In the genomic region with DNA sequence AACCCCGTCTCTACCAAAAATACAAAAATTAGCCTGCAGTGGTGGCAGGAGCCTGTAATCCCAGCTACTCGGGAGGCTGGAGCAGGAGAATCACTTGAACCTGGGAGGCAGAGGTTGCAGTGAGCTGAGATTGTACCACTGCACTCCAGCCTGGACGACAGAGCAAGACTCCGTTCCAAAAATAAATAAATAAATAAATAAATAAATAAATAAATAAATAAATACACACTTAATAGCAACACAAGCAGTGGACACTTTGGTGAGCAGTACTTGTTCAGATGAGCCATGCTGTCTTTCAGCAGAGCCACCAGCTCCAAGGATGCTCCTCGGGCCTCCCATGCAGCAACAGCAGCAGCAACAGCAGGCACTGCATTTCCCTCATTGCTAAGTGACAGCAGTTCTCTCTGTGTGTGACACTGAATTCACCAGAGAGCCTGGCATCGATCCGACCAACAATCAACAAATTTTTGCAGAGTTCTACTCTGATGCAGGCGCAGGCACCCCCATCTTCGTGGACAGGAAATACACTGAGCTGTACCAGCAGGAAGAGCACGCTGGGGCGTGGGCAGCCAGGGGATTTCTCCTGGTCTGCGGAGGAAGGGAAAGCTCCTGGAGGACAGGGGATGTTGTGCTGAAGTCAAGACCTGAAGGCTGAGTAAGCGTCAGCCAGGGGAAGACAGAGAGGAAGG, we compare ENCODE assay signal across 14 cellular contexts. TPM values are rescaled to one million over a fixed set of nuclear protein-coding genes. Genes with fewer than 3 reads are reported as not detected.
DNase-seq lines count a peak whose midpoint lies in the region; ATAC-seq, FAIRE-seq and TF ChIP-seq lines count a peak whose summit lies in the region.
"Had no signal": no experiment of that assay in that cellular context is flagged by ENCODE, and none has a peak within 500 bp of the region (broad histone marks: within the 10 kb centered on the region; RNA-seq: fewer than 3 reads in every experiment).

No MANE protein-coding gene starts in this region.

- DNase-seq in activated CD4-positive, alpha-beta T cell treated with anti-CD3 and anti-CD28 coated beads, Interleukin-2, amount 10 ng/mL, durations not matched to agents 24 days and 14 days = peak; percentile 65
- no peak for DNase-seq in activated CD4-positive, alpha-beta T cell treated with anti-CD3 and anti-CD28 coated beads, Interleukin-2, amount 50 U/mL, for 1 hour
- no peak for DNase-seq in activated T-helper 2 cell treated with anti-CD3 and anti-CD28 coated beads, Interferon-gamma antibody, Interleukin-2, Interleukin-4, amounts not matched to agents 10 μg/mL and 5 μg/mL and 100 μg/mL, durations not matched to agents 14 hours and 24 hours and 36 hours (ENCODE audit: low spot score)
- no peak for DNase-seq in GM19239 (ENCODE audit: insufficient read length, low spot score)
- DNase-seq in H7 = no peak
- DNase-seq in Right ventricle myocardium superior = no peak
- DNase-seq: effector CD8-positive, alpha-beta T cell; left ventricle myocardium superior; NCI-H187; nephron progenitor cell; stimulated activated CD8-positive, alpha-beta memory T cell treated with anti-CD3 and anti-CD28 coated beads, Interleukin-4, amount 100 ng/mL, for 48 hours had no signal

- intact Hi-C loops in activated CD4-positive, alpha-beta T cell treated with anti-CD3 and anti-CD28 coated beads, Interleukin-2, amount 10 ng/mL, durations not matched to agents 24 days and 14 days (cut with micrococcal nuclease) = no loop called here
- intact Hi-C loops in activated T-helper 2 cell treated with anti-CD3 and anti-CD28 coated beads, Interferon-gamma antibody, Interleukin-2, Interleukin-4, amounts not matched to agents 10 μg/mL and 5 μg/mL and 100 μg/mL, durations not matched to agents 14 hours and 24 hours and 36 hours (cut with micrococcal nuclease) = no loop called here
- intact Hi-C loops in Right ventricle myocardium superior (cut with DNase I) = no loop called here

- H3K36me3 Mint-ChIP-seq in activated CD4-positive, alpha-beta T cell treated with anti-CD3 and anti-CD28 coated beads, Interleukin-2, amount 10 ng/mL, durations not matched to agents 24 days and 14 days (ENCODE audit: low read depth) = peaks cover 9% of the 10 kb centered on the region
- peaks cover 2% of the 10 kb centered on the region for H3K36me3 Mint-ChIP-seq in IgD-negative memory B cell
- H3K36me3 Mint-ChIP-seq in activated T-helper 2 cell treated with anti-CD3 and anti-CD28 coated beads, Interferon-gamma antibody, Interleukin-2, Interleukin-4, amounts not matched to agents 10 μg/mL and 5 μg/mL and 100 μg/mL, durations not matched to agents 14 hours and 24 hours and 36 hours (ENCODE audit: low read depth) = peaks cover 8% of the 10 kb centered on the region
- peaks cover 6% of the 10 kb centered on the region for H3K36me3 Mint-ChIP-seq in nephron (ENCODE audit: low read depth)
- H3K36me3 Mint-ChIP-seq: brain had no signal

- no peak overlapping the region for H3K4me3 ChIP-seq in H7 (ENCODE audit: insufficient read depth, low read depth, low read length)

- no peak for ATAC-seq in Right ventricle myocardium superior (ENCODE audit: poor library complexity)
- ATAC-seq: left ventricle myocardium superior had no signal

- H3K27ac Mint-ChIP-seq in activated CD4-positive, alpha-beta T cell treated with anti-CD3 and anti-CD28 coated beads, Interleukin-2, amount 10 ng/mL, durations not matched to agents 24 days and 14 days = peak overlapping the region; percentile 56
- H3K27ac Mint-ChIP-seq in IgD-negative memory B cell (peak overlapping the region; percentile 86 to 95 (median 91)), nephron (peak overlapping the region in 2 of 3 experiments; percentile 83 to 90)
- peak overlapping the region; percentile 11 for H3K27ac Mint-ChIP-seq in activated T-helper 2 cell treated with anti-CD3 and anti-CD28 coated beads, Interferon-gamma antibody, Interleukin-2, Interleukin-4, amounts not matched to agents 10 μg/mL and 5 μg/mL and 100 μg/mL, durations not matched to agents 14 hours and 24 hours and 36 hours

- H3K27me3 ChIP-seq in H7 (ENCODE audit: control insufficient read depth, insufficient read depth, low read length) = no peaks in the 10 kb centered on the region

- H3K27me3 Mint-ChIP-seq in activated CD4-positive, alpha-beta T cell treated with anti-CD3 and anti-CD28 coated beads, Interleukin-2, amount 10 ng/mL, durations not matched to agents 24 days and 14 days = peaks cover 20% of the 10 kb centered on the region
- H3K27me3 Mint-ChIP-seq in IgD-negative memory B cell = peaks cover 2% of the 10 kb centered on the region
- peaks cover 38% of the 10 kb centered on the region for H3K27me3 Mint-ChIP-seq in activated T-helper 2 cell treated with anti-CD3 and anti-CD28 coated beads, Interferon-gamma antibody, Interleukin-2, Interleukin-4, amounts not matched to agents 10 μg/mL and 5 μg/mL and 100 μg/mL, durations not matched to agents 14 hours and 24 hours and 36 hours (ENCODE audit: low read depth)
- peaks cover 7% of the 10 kb centered on the region for H3K27me3 Mint-ChIP-seq in nephron (ENCODE audit: low read depth)

- no peak for FAIRE-seq in GM19239 (lab: Jason Lieb, UNC)

- no peak for TF ChIP-seq CTCF in nephron (IDR thresholded peaks at IDR 0.05; ENCODE audit: unreplicated experiment in 3 of 3)

- H3K36me3 ChIP-seq in H7 (replicated peaks; ENCODE audit: control insufficient read depth, insufficient read depth, low read length) = no peaks in the 10 kb centered on the region

- peaks cover 8% of the 10 kb centered on the region for H3K9me3 Mint-ChIP-seq in activated CD4-positive, alpha-beta T cell treated with anti-CD3 and anti-CD28 coated beads, Interleukin-2, amount 10 ng/mL, durations not matched to agents 24 days and 14 days
- H3K9me3 Mint-ChIP-seq in IgD-negative memory B cell = no peaks in the 10 kb centered on the region
- peaks cover 9% of the 10 kb centered on the region for H3K9me3 Mint-ChIP-seq in activated T-helper 2 cell treated with anti-CD3 and anti-CD28 coated beads, Interferon-gamma antibody, Interleukin-2, Interleukin-4, amounts not matched to agents 10 μg/mL and 5 μg/mL and 100 μg/mL, durations not matched to agents 14 hours and 24 hours and 36 hours
- H3K9me3 Mint-ChIP-seq in nephron = peaks cover 8% of the 10 kb centered on the region

- H3K4me1 Mint-ChIP-seq in activated CD4-positive, alpha-beta T cell treated with anti-CD3 and anti-CD28 coated beads, Interleukin-2, amount 10 ng/mL, durations not matched to agents 24 days and 14 days = peaks cover 46% of the 10 kb centered on the region
- H3K4me1 Mint-ChIP-seq in IgD-negative memory B cell = peaks cover 38 to 57% (median 45%) of the 10 kb centered on the region in 3 donors
- peaks cover 38% of the 10 kb centered on the region for H3K4me1 Mint-ChIP-seq in activated T-helper 2 cell treated with anti-CD3 and anti-CD28 coated beads, Interferon-gamma antibody, Interleukin-2, Interleukin-4, amounts not matched to agents 10 μg/mL and 5 μg/mL and 100 μg/mL, durations not matched to agents 14 hours and 24 hours and 36 hours (ENCODE audit: low read depth)
- peaks cover 16% of the 10 kb centered on the region for H3K4me1 Mint-ChIP-seq in nephron

- H3K4me3 Mint-ChIP-seq in activated CD4-positive, alpha-beta T cell treated with anti-CD3 and anti-CD28 coated beads, Interleukin-2, amount 10 ng/mL, durations not matched to agents 24 days and 14 days = peak overlapping the region; percentile 34
- H3K4me3 Mint-ChIP-seq in IgD-negative memory B cell = peak overlapping the region; percentile 67 to 87 (median 77)
- H3K4me3 Mint-ChIP-seq in activated T-helper 2 cell treated with anti-CD3 and anti-CD28 coated beads, Interferon-gamma antibody, Interleukin-2, Interleukin-4, amounts not matched to agents 10 μg/mL and 5 μg/mL and 100 μg/mL, durations not matched to agents 14 hours and 24 hours and 36 hours (ENCODE audit: low read depth) = no peak overlapping the region
- H3K4me3 Mint-ChIP-seq in nephron = no peak overlapping the region
- H3K4me3 Mint-ChIP-seq: brain, nephron progenitor cell had no signal

RNA-seq across cellular contexts. Expression of a gene that starts 54.0 kb away (rescaled TPM):
- 33.7 and 34.0 TPM in 2 replicates for total RNA-seq in activated CD4-positive, alpha-beta T cell treated with anti-CD3 and anti-CD28 coated beads, Interleukin-2, amount 10 ng/mL, durations not matched to agents 24 days and 14 days
- 21.0 TPM for polyA plus RNA-seq in IgD-negative memory B cell
- 55.3 and 55.6 TPM in 2 replicates for total RNA-seq in activated T-helper 2 cell treated with anti-CD3 and anti-CD28 coated beads, Interferon-gamma antibody, Interleukin-2, Interleukin-4, amounts not matched to agents 10 μg/mL and 5 μg/mL and 100 μg/mL, durations not matched to agents 14 hours and 24 hours and 36 hours
- 35.9 and 36.1 TPM in 2 replicates for total RNA-seq in H7 (2014; rRNA removed; shearing (Covaris generic))
- total RNA-seq in Right ventricle myocardium superior = 34.4 TPM

Comparison
In these comparisons a context has a peak if more than half of its experiments do, and no peak if none do; other contexts are left out.
1. H3K27ac Mint-ChIP-seq: peak in every context shown above with its lines; median percentile 91 in IgD-negative memory B cell; 86 in nephron; 56 in activated CD4-positive, alpha-beta T cell treated with anti-CD3 and anti-CD28 coated beads, Interleukin-2, amount 10 ng/mL, durations not matched to agents 24 days and 14 days; 11 in activated T-helper 2 cell treated with anti-CD3 and anti-CD28 coated beads, Interferon-gamma antibody, Interleukin-2, Interleukin-4, amounts not matched to agents 10 μg/mL and 5 μg/mL and 100 μg/mL, durations not matched to agents 14 hours and 24 hours and 36 hours.
2. H3K4me3 Mint-ChIP-seq: peak in activated CD4-positive, alpha-beta T cell treated with anti-CD3 and anti-CD28 coated beads, Interleukin-2, amount 10 ng/mL, durations not matched to agents 24 days and 14 days (single experiment) and IgD-negative memory B cell (4 of 4); none in activated T-helper 2 cell treated with anti-CD3 and anti-CD28 coated beads, Interferon-gamma antibody, Interleukin-2, Interleukin-4, amounts not matched to agents 10 μg/mL and 5 μg/mL and 100 μg/mL, durations not matched to agents 14 hours and 24 hours and 36 hours (single experiment) and nephron (0 of 3).